Comparison of ENCODE assay signal across 8 cellular contexts in the genomic region with DNA sequence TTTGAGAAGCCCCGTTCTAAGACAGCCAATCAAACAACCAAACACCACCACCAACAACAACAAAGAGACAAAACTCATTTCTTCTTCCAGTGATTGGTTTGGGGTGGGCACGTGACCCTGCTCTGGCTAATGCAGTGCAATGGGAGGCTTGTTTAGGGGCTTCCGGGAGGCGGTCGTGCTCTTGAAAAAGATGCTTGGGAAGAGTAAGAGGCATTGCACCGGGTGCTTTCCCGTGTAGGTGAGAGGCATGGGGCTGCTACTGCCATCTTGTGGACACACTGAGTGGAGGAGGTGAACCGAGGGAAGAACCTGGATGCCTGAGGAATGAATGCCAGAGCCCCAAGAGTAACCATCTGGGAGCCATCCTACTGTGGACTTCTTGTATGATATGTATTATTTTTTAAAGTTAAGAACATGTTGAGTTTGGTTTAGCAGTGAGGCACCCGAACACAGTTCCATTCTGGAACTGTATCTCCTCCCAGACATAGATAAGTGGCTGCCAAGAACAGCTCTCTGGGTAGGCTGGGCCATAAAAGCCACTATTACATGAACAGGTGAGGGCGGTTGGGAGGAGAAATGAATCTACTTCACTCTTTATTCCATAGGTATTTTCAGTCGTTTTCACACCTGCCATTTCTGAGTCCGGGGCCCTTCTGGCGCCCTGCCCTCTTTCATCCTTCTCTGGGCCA. TPM values are rescaled to one million over a fixed set of nuclear protein-coding genes. Genes with fewer than 3 reads are reported as not detected.
A peak's percentile ranks its signal among the peaks of the same experiment; 100 is the strongest.
DNase-seq lines count a peak whose midpoint lies in the region; ATAC-seq lines count a peak whose summit lies in the region.

No MANE protein-coding gene starts in this region.

- no peaks in the 10 kb centered on the region for H3K9me3 Mint-ChIP-seq in T-cell

- H4K91ac ChIP-seq in mesenchymal stem cell (ENCODE audit: low read length), result no peak overlapping the region

- peak overlapping the region; percentile 97 to 98 for H3K27ac Mint-ChIP-seq in T-cell

- H3K79me1 ChIP-seq in mesenchymal stem cell (replicated peaks; ENCODE audit: low read length, poor library complexity, severe bottlenecking), result no peaks in the 10 kb centered on the region

- no peaks in the 10 kb centered on the region for H3K9me3 ChIP-seq in mesenchymal stem cell (ENCODE audit: control insufficient read depth, low read length)

- CTCF ChIA-PET in T-cell (lab: Charles Lee), result interaction anchor here (0.8 to 1.4 kb wide), 3 partner anchors 19 to 228 kb away, joined by 3 to 4 read pairs (median 3); partner anchors contain the start of gene ARHGAP25 (in 1 of the 2)

- no peak overlapping the region for H3K18ac ChIP-seq in mesenchymal stem cell (ENCODE audit: low read depth in 1 of 2, low read length in 2 of 2)

- no peak overlapping the region for H2AK5ac ChIP-seq in mesenchymal stem cell (ENCODE audit: low read length, severe bottlenecking)

- POLR2A ChIA-PET in T-cell (lab: Charles Lee), result no interaction called here

- H3K36me3 Mint-ChIP-seq in T-cell, result no peaks in the 10 kb centered on the region

- H2BK5ac ChIP-seq in mesenchymal stem cell (ENCODE audit: low read depth, low read length, poor library complexity, severe bottlenecking), result no peak overlapping the region

- peak; percentile 80 for DNase-seq in activated effector memory CD4-positive, alpha-beta T cell treated with anti-CD3 and anti-CD28 coated beads, Interleukin-2, amount 50 U/mL, for 16 hours
- no peak for DNase-seq in activated effector memory CD4-positive, alpha-beta T cell treated with Interleukin-2 at 50 U/mL for 16 hours
- DNase-seq in H4 (ENCODE audit: low spot score) (peak; percentile 71), LHCN-M2 (ENCODE audit: low read depth) (peak; percentile 43), T-cell (peak in 22 of 34 experiments; percentile 17 to 45 (median 30)), dermis microvascular lymphatic vessel endothelial cell (ENCODE audit: low read depth in 2 of 2) (peak; percentile 27 to 68), mesenchymal stem cell (peak; percentile 41)

- no peak overlapping the region for H3K4ac ChIP-seq in mesenchymal stem cell (ENCODE audit: low read depth in 1 of 2, low read length in 2 of 2)

- H4K8ac ChIP-seq in mesenchymal stem cell (ENCODE audit: low read length), result no peak overlapping the region

- no peak overlapping the region for H2BK15ac ChIP-seq in mesenchymal stem cell (ENCODE audit: low read depth, poor library complexity, severe bottlenecking)

- no peaks in the 10 kb centered on the region for H3K4me1 ChIP-seq in mesenchymal stem cell (ENCODE audit: control insufficient read depth, insufficient read depth, low read depth, low read length)

- peaks cover 7 to 27% of the 10 kb centered on the region in 2 experiments for H3K27me3 ChIP-seq in mesenchymal stem cell (ENCODE audit: control insufficient read depth in 1 of 2, insufficient read depth in 1 of 2, low read length in 2 of 2)

- no peaks in the 10 kb centered on the region for H3K36me3 ChIP-seq in mesenchymal stem cell (ENCODE audit: control insufficient read depth in 1 of 2, insufficient read depth in 2 of 2, low read depth in 1 of 2, low read length in 2 of 2)

- WGBS in mesenchymal stem cell, result 51% methylated on average over 12 of the region's 13 CpGs

- H3K27ac ChIP-seq in mesenchymal stem cell (ENCODE audit: low read length, poor library complexity, severe bottlenecking), result no peak overlapping the region

- peaks cover 69 to 85% (median 72%) of the 10 kb centered on the region in 3 donors for H3K4me1 Mint-ChIP-seq in T-cell

- no peaks in the 10 kb centered on the region for H3K27me3 Mint-ChIP-seq in T-cell

- no peak overlapping the region for H3K9ac ChIP-seq in mesenchymal stem cell (ENCODE audit: low read length)

- ATAC-seq in T-cell (replicated peaks in 1 of 4) (peak in 1 of 4 experiments; percentile 37), HG02610 (IDR thresholded peaks at IDR 0.05; ENCODE audit: unreplicated experiment) (no peak)

- no peak overlapping the region for H3K4me2 ChIP-seq in mesenchymal stem cell (ENCODE audit: low read length, poor library complexity, severe bottlenecking)

- H2BK12ac ChIP-seq in mesenchymal stem cell (ENCODE audit: low read length in 2 of 2), result no peak overlapping the region

- H2BK120ac ChIP-seq in mesenchymal stem cell (ENCODE audit: low read depth, low read length), result no peak overlapping the region

- H3K4me3 Mint-ChIP-seq in T-cell, result peak overlapping the region in 1 of 3 donors; percentile 43

- H3K4me3 ChIP-seq in mesenchymal stem cell (ENCODE audit: insufficient read depth in 1 of 2, low read depth in 1 of 2, low read length in 2 of 2), result no peak overlapping the region

- H3K14ac ChIP-seq in mesenchymal stem cell (ENCODE audit: low read length in 2 of 2), result no peak overlapping the region

- H2AFZ ChIP-seq in mesenchymal stem cell (ENCODE audit: low read depth, low read length), result no peak overlapping the region

- no peak overlapping the region for H3K23ac ChIP-seq in mesenchymal stem cell (ENCODE audit: low read length in 2 of 2)

RNA-seq across cellular contexts. Expression of gene ARHGAP25, which starts 19.1 kb away (rescaled TPM):
- total RNA-seq in H4 (2014; rRNA removed; shearing (Covaris generic)), result 0.49 and 0.56 TPM in 2 replicates
- 0.13 TPM in 1 of 2 replicates, not detected in the other for total RNA-seq in LHCN-M2 (2014; rRNA removed)
- 0.04 TPM for polyA plus RNA-seq in LHCN-M2 (2012)
- total RNA-seq in T-cell, result 100 to 1,000 TPM; 103 to 134 (median 123) TPM
- 10.5 and 11.9 TPM in 2 replicates for total RNA-seq in dermis microvascular lymphatic vessel endothelial cell
- polyA plus RNA-seq in mesenchymal stem cell (2013, experiment 1 of 2), result 0.62 TPM
- 0.45 TPM for polyA plus RNA-seq in mesenchymal stem cell (2013, experiment 2 of 2)
